8 cellular contexts compared by ENCODE assay signal in genomic region chr15:82571722-82572222, GRCh38. TPM values are rescaled to one million over a fixed set of nuclear protein-coding genes. Genes with fewer than 3 reads are reported as not detected.
DNase-seq lines count a peak whose midpoint lies in the region; ATAC-seq and TF ChIP-seq lines count a peak whose summit lies in the region.

No MANE protein-coding gene starts in this region.

- H3K4me1 ChIP-seq in trophoblast cell (ENCODE audit: control insufficient read depth in 1 of 2, insufficient read depth in 2 of 2, low read length in 2 of 2), result peaks cover 0 to 5% of the 10 kb centered on the region in 2 experiments

- no peak for TF ChIP-seq CTCF in WERI-Rb-1 (IDR thresholded peaks at IDR 0.05; ENCODE audit: low read depth, low read length)
- TF ChIP-seq CTCF in GM13976 (IDR thresholded peaks at IDR 0.05; ENCODE audit: borderline replicate concordance, control extremely low read depth, extremely low read depth, insufficient read depth, missing control alignments), result no peak

- peaks cover 7% of the 10 kb centered on the region for H3K36me3 ChIP-seq in WERI-Rb-1
- H3K36me3 ChIP-seq in trophoblast cell (ENCODE audit: control insufficient read depth in 1 of 2, insufficient read depth in 2 of 2, low read length in 2 of 2), result no peaks in the 10 kb centered on the region

- DNase-seq in NCI-H526 (lab: John Stamatoyannopoulos, UW), result peak; percentile 1 to 8
- DNase-seq in NCI-H526 treated with DMSO at 0.1 percent for 48 hours (lab: John Stamatoyannopoulos, UW), result no peak
- peak; percentile 80 for DNase-seq in WERI-Rb-1
- DNase-seq in left cardiac atrium, result peak; percentile 58
- DNase-seq in trophoblast cell, result no peak
- DNase-seq in GM13976 (ENCODE audit: low spot score), result no peak
- no peak for DNase-seq in GF-D8 (lab: John Stamatoyannopoulos, UW)
- DNase-seq in LoVo (ENCODE audit: low spot score), result no peak

- H2BK120ac ChIP-seq in trophoblast cell (ENCODE audit: insufficient read depth, low read length, poor library complexity), result no peak overlapping the region

- no peaks in the 10 kb centered on the region for H3K27me3 ChIP-seq in WERI-Rb-1 (ENCODE audit: insufficient read depth, low read depth, severe bottlenecking)
- H3K27me3 ChIP-seq in trophoblast cell (ENCODE audit: insufficient read depth, low read length), result no peaks in the 10 kb centered on the region

- H3K14ac ChIP-seq in trophoblast cell (ENCODE audit: low read length), result no peak overlapping the region

- no peak overlapping the region for H2BK5ac ChIP-seq in trophoblast cell (ENCODE audit: low read depth, low read length, poor library complexity)

- H2BK12ac ChIP-seq in trophoblast cell (ENCODE audit: low read length), result no peak overlapping the region

- no peak overlapping the region for H3K18ac ChIP-seq in trophoblast cell (ENCODE audit: low read length)

- intact Hi-C loops in left cardiac atrium (cut with DNase I), result no loop called here

- no peak overlapping the region for H3K4ac ChIP-seq in trophoblast cell (ENCODE audit: low read depth, low read length)

- H3K27ac ChIP-seq in WERI-Rb-1 (peak overlapping the region; percentile 17), trophoblast cell (ENCODE audit: low read depth, low read length) (no peak overlapping the region)

- peak overlapping the region; percentile 50 for H2AFZ ChIP-seq in trophoblast cell (ENCODE audit: insufficient read depth, low read length, poor library complexity)

- H3K9ac ChIP-seq in trophoblast cell (ENCODE audit: low read length), result no peak overlapping the region

- in situ Hi-C loops in GM13976 (cut with MboI; ENCODE audit: low sequenced_read_pairs, unreplicated experiment), result no loop called here

- WGBS in trophoblast cell (ENCODE audit: extremely low coverage, insufficient coverage, insufficient read length), result no CpG with 5 or more reads among the region's 17 CpGs

- H3K4me2 ChIP-seq in trophoblast cell (ENCODE audit: low read length), result peak overlapping the region; percentile 13

- H3K79me1 ChIP-seq in trophoblast cell (ENCODE audit: low read length), result no peaks in the 10 kb centered on the region

- H3K4me3 ChIP-seq in WERI-Rb-1 (ENCODE audit: low read depth, low read length) (peak overlapping the region; percentile 25), trophoblast cell (ENCODE audit: low read depth, low read length) (peak overlapping the region; percentile 25)

- H2AK5ac ChIP-seq in trophoblast cell (ENCODE audit: low read length), result no peak overlapping the region

- H3K9me3 ChIP-seq in WERI-Rb-1 (ENCODE audit: severe bottlenecking) (no peaks in the 10 kb centered on the region), trophoblast cell (ENCODE audit: insufficient read depth, low read depth, low read length) (no peaks in the 10 kb centered on the region)

- peak; percentile 91 to 96 for ATAC-seq in left cardiac atrium

- H3K23ac ChIP-seq in trophoblast cell (ENCODE audit: low read length), result no peak overlapping the region

- H4K91ac ChIP-seq in trophoblast cell (ENCODE audit: low read depth, low read length), result no peak overlapping the region

- no peaks in the 10 kb centered on the region for H3K79me2 ChIP-seq in trophoblast cell (ENCODE audit: control insufficient read depth, insufficient read depth, low read length, poor library complexity)

- H4K12ac ChIP-seq in trophoblast cell (ENCODE audit: low read depth, low read length), result no peak overlapping the region

- H4K8ac ChIP-seq in trophoblast cell (ENCODE audit: low read depth, low read length), result no peak overlapping the region

RNA-seq across cellular contexts. Expression of gene RPS17, which starts 31.5 kb away (rescaled TPM):
- total RNA-seq in left cardiac atrium, result 100 to 1,000 TPM; 888 to 970 TPM
- 2,884 and 3,138 TPM in 2 replicates for polyA plus RNA-seq in trophoblast cell (2013)

Comparison
In these comparisons a context has a peak if more than half of its experiments do, and no peak if none do; other contexts are left out.
1. DNase-seq: peak in NCI-H526 (2 of 2), WERI-Rb-1 (single experiment) and left cardiac atrium (single experiment); none in NCI-H526 treated with DMSO at 0.1 percent for 48 hours (single experiment), trophoblast cell (0 of 2), GM13976 (single experiment), GF-D8 (single experiment) and LoVo (single experiment).